8 cellular contexts compared by ENCODE assay signal in genomic region chr3:15645740-15646490, GRCh38. TPM values are rescaled to one million over a fixed set of nuclear protein-coding genes. Genes with fewer than 3 reads are reported as not detected.
DNase-seq lines count a peak whose midpoint lies in the region; ATAC-seq and TF ChIP-seq lines count a peak whose summit lies in the region.
"Had no signal": no experiment of that assay in that cellular context is flagged by ENCODE, and none has a peak within 500 bp of the region (broad histone marks: within the 10 kb centered on the region; RNA-seq: fewer than 3 reads in every experiment).

No MANE protein-coding gene starts in this region.

- H3F3A ChIP-seq in MM.1S (ENCODE audit: insufficient read depth, low read length) = peaks cover 28% of the 10 kb centered on the region

- TF ChIP-seq EP300 in suprapubic skin (IDR thresholded peaks at IDR 0.05) = no peak

- peak overlapping the region; percentile 70 to 83 (median 77) for H3K4me3 Mint-ChIP-seq in immature natural killer cell
- H3K4me3 Mint-ChIP-seq in naive thymus-derived CD8-positive, alpha-beta T cell = peak overlapping the region in 3 of 10 donors; percentile 24 to 47 (median 45)

- TF ChIP-seq CTCF in adrenal gland (IDR thresholded peaks at IDR 0.05) (no peak), suprapubic skin (IDR thresholded peaks at IDR 0.05) (no peak), MM.1S (IDR thresholded peaks at IDR 0.05; ENCODE audit: low read length) (no peak)

- 38 to 50% (median 48%) methylated on average over 18 of the region's 18 CpGs for WGBS in adrenal gland, 4 donors
- WGBS in suprapubic skin = 33% methylated on average over 18 of the region's 18 CpGs

- no peaks in the 10 kb centered on the region for H3K9me3 Mint-ChIP-seq in immature natural killer cell
- no peaks in the 10 kb centered on the region for H3K9me3 Mint-ChIP-seq in naive thymus-derived CD8-positive, alpha-beta T cell

- peak overlapping the region; percentile 41 to 87 (median 66) for H3K27ac Mint-ChIP-seq in immature natural killer cell
- H3K27ac Mint-ChIP-seq in naive thymus-derived CD8-positive, alpha-beta T cell = no peak overlapping the region

- H3K79me2 ChIP-seq in MM.1S (ENCODE audit: low read length) = no peaks in the 10 kb centered on the region

- peaks cover 54 to 62% of the 10 kb centered on the region in 2 donors for H3K4me1 Mint-ChIP-seq in immature natural killer cell
- H3K4me1 Mint-ChIP-seq in naive thymus-derived CD8-positive, alpha-beta T cell = peaks cover 21 to 55% (median 43%) of the 10 kb centered on the region in 4 donors

- intact Hi-C loops in adrenal gland (cut with DNase I) = no loop called here

- H3K36me3 Mint-ChIP-seq in immature natural killer cell = peaks cover 3 to 31% (median 14%) of the 10 kb centered on the region in 3 donors
- peaks cover 0 to 21% (median 15%) of the 10 kb centered on the region in 3 donors for H3K36me3 Mint-ChIP-seq in naive thymus-derived CD8-positive, alpha-beta T cell

- H3K4me3 ChIP-seq in adrenal gland (no peak overlapping the region), suprapubic skin (no peak overlapping the region), MM.1S (ENCODE audit: low read length) (no peak overlapping the region)

- peak; percentile 68 for DNase-seq in HK-2 (ENCODE audit: unreplicated experiment)
- peak; percentile 83 to 95 (median 88) for DNase-seq in adrenal gland
- DNase-seq in immature natural killer cell = peak; percentile 28 to 34 (median 28)
- DNase-seq in suprapubic skin (ENCODE audit: low spot score in 2 of 2) = peak in 1 of 2 donors; percentile 82
- DNase-seq in MM.1S = no peak
- DNase-seq in naive thymus-derived CD8-positive, alpha-beta T cell = no peak
- DNase-seq: NCI-H524 treated with DMSO at 0.1 percent for 48 hours had no signal

- no peaks in the 10 kb centered on the region for H3K9me2 ChIP-seq in MM.1S (replicated peaks; ENCODE audit: insufficient read depth, low read length)

- H3K4me2 ChIP-seq in MM.1S (ENCODE audit: low read depth, low read length) = no peak overlapping the region

- H3K27ac ChIP-seq in adrenal gland = peak overlapping the region in 4 of 5 donors; percentile 47 to 87 (median 78)
- peak overlapping the region; percentile 84 for H3K27ac ChIP-seq in suprapubic skin
- H3K27ac ChIP-seq in MM.1S (ENCODE audit: low read length) = no peak overlapping the region

- no peak for ATAC-seq in GM18502 (IDR thresholded peaks at IDR 0.05; ENCODE audit: poor library complexity, unreplicated experiment)
- no peak for ATAC-seq in naive thymus-derived CD8-positive, alpha-beta T cell

- peaks cover 18 to 29% of the 10 kb centered on the region in 2 donors for H3K4me1 ChIP-seq in adrenal gland (replicated peaks in 1 of 2)
- peaks cover 31% of the 10 kb centered on the region for H3K4me1 ChIP-seq in suprapubic skin
- H3K4me1 ChIP-seq in MM.1S (ENCODE audit: low read length) = peaks cover 43% of the 10 kb centered on the region

- POLR2A ChIA-PET in naive thymus-derived CD8-positive, alpha-beta T cell (lab: Charles Lee) = interaction anchor here (0.6 kb wide), 3 partner anchors 12 to 839 kb away, joined by 3 to 7 read pairs (median 4); no protein-coding TSS in a partner anchor

- H4K20me1 ChIP-seq in MM.1S (ENCODE audit: insufficient read depth, low read length) = no peaks in the 10 kb centered on the region

- no peak overlapping the region for H2AFZ ChIP-seq in MM.1S (ENCODE audit: low read length)

- H3K36me3 ChIP-seq in adrenal gland (replicated peaks in 1 of 2) = no peaks in the 10 kb centered on the region
- peaks cover 4% of the 10 kb centered on the region for H3K36me3 ChIP-seq in suprapubic skin
- H3K36me3 ChIP-seq in MM.1S (replicated peaks; ENCODE audit: insufficient read depth, low read length) = no peaks in the 10 kb centered on the region

- no peak overlapping the region for H3K9ac ChIP-seq in MM.1S (ENCODE audit: low read length)

- H3K27me3 ChIP-seq in adrenal gland (no peaks in the 10 kb centered on the region), suprapubic skin (no peaks in the 10 kb centered on the region), MM.1S (replicated peaks; ENCODE audit: insufficient read depth, low read length) (no peaks in the 10 kb centered on the region)

- peaks cover 2 to 7% (median 4%) of the 10 kb centered on the region in 3 donors for H3K27me3 Mint-ChIP-seq in immature natural killer cell (ENCODE audit: low read depth in 3 of 3)
- peaks cover 0 to 16% (median 6%) of the 10 kb centered on the region in 5 donors for H3K27me3 Mint-ChIP-seq in naive thymus-derived CD8-positive, alpha-beta T cell

- H3K9me3 ChIP-seq in adrenal gland (replicated peaks in 1 of 3) (no peaks in the 10 kb centered on the region), suprapubic skin (no peaks in the 10 kb centered on the region), MM.1S (replicated peaks; ENCODE audit: insufficient read depth, low read length) (no peaks in the 10 kb centered on the region)

- TF ChIP-seq POLR2A in adrenal gland (IDR thresholded peaks at IDR 0.05) (no peak), suprapubic skin (IDR thresholded peaks at IDR 0.05) (no peak)

RNA-seq across cellular contexts. Expression of gene BTD, which starts 44.4 kb away (rescaled TPM):
- total RNA-seq in adrenal gland (100 to 1,000 TPM in 2 of 8 donors, 10 to 100 TPM in 6; 28.0 to 148 (median 67.2) TPM), suprapubic skin (10 to 100 TPM; 16.9 to 25.9 (median 19.1) TPM)
- polyA plus RNA-seq in adrenal gland (10 to 100 TPM in 2 of 3 donors, 1 to 10 TPM in 1; 9.9 to 27.0 (median 26.1) TPM), immature natural killer cell (10 to 100 TPM; 25.0 to 32.7 (median 32.3) TPM)
- 10 to 100 TPM; 11.5 to 14.7 TPM for total RNA-seq in naive thymus-derived CD8-positive, alpha-beta T cell
- 10 to 100 TPM; 13.7 to 17.4 (median 14.8) TPM for polyA plus RNA-seq in naive thymus-derived CD8-positive, alpha-beta T cell

RNA-seq across cellular contexts. Expression of gene HACL1, which starts 44.5 kb away (rescaled TPM):
- total RNA-seq in adrenal gland = 10 to 100 TPM; 12.3 to 41.7 (median 25.7) TPM
- 10 to 100 TPM; 12.8 to 25.0 (median 15.5) TPM for polyA plus RNA-seq in adrenal gland
- polyA plus RNA-seq in immature natural killer cell = 10 to 100 TPM; 29.9 to 38.9 (median 32.3) TPM
- 10 to 100 TPM; 13.1 to 33.0 (median 19.5) TPM for total RNA-seq in suprapubic skin
- total RNA-seq in naive thymus-derived CD8-positive, alpha-beta T cell = 10 to 100 TPM; 41.5 to 42.9 TPM
- 10 to 100 TPM; 31.7 to 33.8 (median 32.4) TPM for polyA plus RNA-seq in naive thymus-derived CD8-positive, alpha-beta T cell

Comparison
In these comparisons a context has a peak if more than half of its experiments do, and no peak if none do; other contexts are left out.
1. DNase-seq: peak in HK-2 (single experiment), adrenal gland (7 of 7) and immature natural killer cell (3 of 3); none in MM.1S (single experiment) and naive thymus-derived CD8-positive, alpha-beta T cell (0 of 10).
2. H3K27ac Mint-ChIP-seq: peak in immature natural killer cell (6 of 6); none in naive thymus-derived CD8-positive, alpha-beta T cell (0 of 10).